Comparison of ENCODE assay signal across 8 cellular contexts in the genomic region with DNA sequence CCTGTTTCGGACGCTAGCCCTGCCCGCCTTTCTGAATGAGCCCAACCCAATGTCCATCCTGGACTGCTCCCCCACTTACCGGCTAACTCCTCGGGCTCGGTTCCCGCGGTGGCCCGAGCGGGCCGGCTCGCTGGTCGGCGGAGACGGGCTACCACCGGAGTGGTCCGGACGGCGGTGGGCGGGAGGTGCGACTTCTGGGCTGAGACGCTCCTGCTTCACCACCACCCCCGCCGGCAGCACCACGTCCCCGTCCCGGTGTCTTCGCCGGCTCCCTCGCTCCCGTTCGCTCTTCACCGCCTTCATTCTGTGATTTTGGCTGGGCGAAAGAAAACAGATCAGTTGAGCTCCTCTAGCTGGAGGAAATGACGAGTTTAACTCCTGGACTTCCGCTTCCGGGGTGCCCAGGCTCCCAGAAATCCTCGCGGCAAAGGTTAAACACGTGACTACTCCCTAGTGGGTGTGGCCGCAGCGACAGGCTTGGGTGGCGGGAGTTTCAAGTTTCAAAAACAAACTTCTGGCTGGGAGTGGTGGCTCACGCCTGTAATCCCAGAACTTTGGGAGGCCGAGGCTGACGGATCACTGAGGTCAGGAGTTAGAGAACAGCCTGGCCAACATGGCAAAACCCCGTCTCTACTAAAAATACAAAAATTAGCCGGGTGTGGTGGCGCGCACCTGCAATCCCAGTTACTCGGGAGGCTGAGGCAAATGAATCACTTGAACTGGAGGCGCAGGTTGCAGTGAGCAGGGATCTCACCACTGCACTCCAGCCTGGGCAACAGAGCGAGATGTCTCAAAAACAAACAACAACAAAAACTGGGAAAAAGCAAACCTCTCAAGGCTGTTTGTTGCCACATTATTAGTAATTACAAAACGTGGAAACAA. TPM values are rescaled to one million over a fixed set of nuclear protein-coding genes. Genes with fewer than 3 reads are reported as not detected.
DNase-seq lines count a peak whose midpoint lies in the region; ATAC-seq and TF ChIP-seq lines count a peak whose summit lies in the region.

A gene with protein sequence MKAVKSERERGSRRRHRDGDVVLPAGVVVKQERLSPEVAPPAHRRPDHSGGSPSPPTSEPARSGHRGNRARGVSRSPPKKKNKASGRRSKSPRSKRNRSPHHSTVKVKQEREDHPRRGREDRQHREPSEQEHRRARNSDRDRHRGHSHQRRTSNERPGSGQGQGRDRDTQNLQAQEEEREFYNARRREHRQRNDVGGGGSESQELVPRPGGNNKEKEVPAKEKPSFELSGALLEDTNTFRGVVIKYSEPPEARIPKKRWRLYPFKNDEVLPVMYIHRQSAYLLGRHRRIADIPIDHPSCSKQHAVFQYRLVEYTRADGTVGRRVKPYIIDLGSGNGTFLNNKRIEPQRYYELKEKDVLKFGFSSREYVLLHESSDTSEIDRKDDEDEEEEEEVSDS (minus strand): TSS at position 367 of the 882 bp plus-strand sequence. CDS start 64 bp downstream, at position 303.

- H3K36me3 Mint-ChIP-seq in dendritic cell treated with granulocyte-macrophage colony-stimulating factor and Interleukin-4, amounts not matched to agents 40 ng/mL and 50 ng/mL, for 4 days (ENCODE audit: low read depth), result peaks cover 42% of the 10 kb centered on the region

- peak within 1 kb of the TSS; percentile 82 to 86 for H3K27ac ChIP-seq in left lung

- peak within 1 kb of the TSS; percentile 93 for H3K4me3 Mint-ChIP-seq in dendritic cell treated with granulocyte-macrophage colony-stimulating factor and Interleukin-4, amounts not matched to agents 40 ng/mL and 50 ng/mL, for 4 days

- H3K4me1 ChIP-seq in left lung, result peaks cover 10 to 43% of the 10 kb centered on the region in 2 donors

- H3K27me3 Mint-ChIP-seq in dendritic cell treated with granulocyte-macrophage colony-stimulating factor and Interleukin-4, amounts not matched to agents 40 ng/mL and 50 ng/mL, for 4 days, result no peaks in the 10 kb centered on the region

- H3K9me3 Mint-ChIP-seq in dendritic cell treated with granulocyte-macrophage colony-stimulating factor and Interleukin-4, amounts not matched to agents 40 ng/mL and 50 ng/mL, for 4 days, result no peaks in the 10 kb centered on the region

- peak; percentile 98 for DNase-seq in AG20443 (ENCODE audit: low spot score)
- DNase-seq in GM19240 (ENCODE audit: insufficient read length, low spot score), result peak; percentile 96
- DNase-seq in NCI-H774 (lab: John Stamatoyannopoulos, UW), result peak; percentile 99
- DNase-seq in activated CD4-positive, alpha-beta T cell treated with anti-CD3 and anti-CD28 coated beads, Interleukin-2, amount 50 U/mL, for 24 hours (ENCODE audit: low read depth in 1 of 2, low spot score in 1 of 2), result peak; percentile 73 to 91
- peak; percentile 91 to 93 for DNase-seq in left lung
- DNase-seq in stimulated activated CD4-positive, alpha-beta T cell treated with anti-CD3 and anti-CD28 coated beads, Interleukin-2, amount 100 ng/mL, for 4 hours (ENCODE audit: low read depth), result peak; percentile 87

- intact Hi-C loops in dendritic cell treated with granulocyte-macrophage colony-stimulating factor and Interleukin-4, amounts not matched to agents 40 ng/mL and 50 ng/mL, for 4 days (cut with micrococcal nuclease), result loop anchor here (1.0 to 5.0 kb wide), 3 partner anchors 40 to 139 kb away; a partner anchor contains a TSS
- intact Hi-C loops in left lung (cut with DNase I), result no loop called here

- H3K36me3 ChIP-seq in left lung, result peaks cover 0 to 34% of the 10 kb centered on the region in 2 donors

- H3K9me3 ChIP-seq in left lung, result no peaks in the 10 kb centered on the region

- TF ChIP-seq CTCF in left lung (IDR thresholded peaks at IDR 0.05), result no peak

- H3K27me3 ChIP-seq in left lung, result no peaks in the 10 kb centered on the region

- ATAC-seq in HG03571 (IDR thresholded peaks at IDR 0.05; ENCODE audit: unreplicated experiment) (peak; percentile 74), left lung (peak; percentile 91)

- peaks cover 31% of the 10 kb centered on the region for H3K4me1 Mint-ChIP-seq in dendritic cell treated with granulocyte-macrophage colony-stimulating factor and Interleukin-4, amounts not matched to agents 40 ng/mL and 50 ng/mL, for 4 days (ENCODE audit: low read depth)

- peak within 1 kb of the TSS; percentile 93 for H3K27ac Mint-ChIP-seq in dendritic cell treated with granulocyte-macrophage colony-stimulating factor and Interleukin-4, amounts not matched to agents 40 ng/mL and 50 ng/mL, for 4 days

- H3K4me3 ChIP-seq in left lung, result peak within 1 kb of the TSS; percentile 67 to 98

RNA-seq across cellular contexts. Expression of the gene that starts here (rescaled TPM):
- 10 to 100 TPM; 12.3 to 12.6 TPM for total RNA-seq in left lung

Comparison
In these comparisons a context has a peak if more than half of its experiments do, and no peak if none do; other contexts are left out.
1. Peak in every context shown above with its lines: DNase-seq, ATAC-seq, H3K4me3 ChIP-seq and H3K27ac ChIP-seq.